12 cellular contexts compared by ENCODE assay signal in the genomic region with DNA sequence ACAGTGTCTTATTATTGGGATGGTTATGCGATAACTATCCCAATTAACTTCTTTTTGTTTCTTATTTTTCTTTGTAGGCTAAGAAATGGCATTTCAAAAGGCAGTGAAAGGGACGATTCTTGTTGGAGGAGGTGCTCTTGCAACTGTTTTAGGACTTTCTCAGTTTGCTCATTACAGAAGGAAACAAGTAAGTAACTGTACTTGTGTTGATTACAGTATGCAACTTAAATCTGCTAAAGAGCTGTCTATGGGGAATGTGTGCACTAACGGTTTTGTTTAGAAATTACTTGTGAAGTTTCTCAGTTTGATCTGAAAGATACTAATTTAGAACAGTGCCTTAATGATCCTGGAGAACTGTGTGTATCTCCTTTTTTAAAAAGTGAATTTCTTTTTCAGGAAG. TPM values are rescaled to one million over a fixed set of nuclear protein-coding genes. Genes with fewer than 3 reads are reported as not detected.
DNase-seq lines count a peak whose midpoint lies in the region; ATAC-seq, FAIRE-seq and TF ChIP-seq lines count a peak whose summit lies in the region.
"Had no signal": no experiment of that assay in that cellular context is flagged by ENCODE, and none has a peak within 500 bp of the region (broad histone marks: within the 10 kb centered on the region; RNA-seq: fewer than 3 reads in every experiment).

No MANE protein-coding gene starts in this region.

- H3K27me3 ChIP-seq in esophagus squamous epithelium (no peaks in the 10 kb centered on the region), right lobe of liver (no peaks in the 10 kb centered on the region)

- H3K27ac Mint-ChIP-seq in T-helper 17 cell, result no peak overlapping the region
- H3K27ac Mint-ChIP-seq: activated naive CD4-positive, alpha-beta T cell treated with anti-CD3 and anti-CD28 coated beads, Interleukin-2, amount 50 U/mL, for 24 hours had no signal

- peaks cover 19% of the 10 kb centered on the region for H3K4me1 Mint-ChIP-seq in T-helper 17 cell

- H3K4me1 ChIP-seq in esophagus squamous epithelium (peaks cover 0 to 70% (median 27%) of the 10 kb centered on the region in 3 donors), right lobe of liver (no peaks in the 10 kb centered on the region)

- TF ChIP-seq CTCF in GM12864 (IDR thresholded peaks at IDR 0.05; ENCODE audit: low read depth, low read length, missing control alignments), result no peak
- TF ChIP-seq CTCF in esophagus squamous epithelium (IDR thresholded peaks at IDR 0.05), result no peak
- no peak for TF ChIP-seq CTCF in right lobe of liver (IDR thresholded peaks at IDR 0.05)

- 50 to 53% methylated on average over 3 of the region's 3 CpGs for WGBS in esophagus squamous epithelium, 2 donors
- 78% methylated on average over 3 of the region's 3 CpGs for WGBS in right lobe of liver (ENCODE audit: insufficient coverage, low coverage, low lambda C conversion rate, missing lambda C conversion rate)

- H3K9me3 ChIP-seq in esophagus squamous epithelium (no peaks in the 10 kb centered on the region), right lobe of liver (no peaks in the 10 kb centered on the region), T-helper 17 cell (ENCODE audit: control insufficient read depth, low read length, poor library complexity, severe bottlenecking) (no peaks in the 10 kb centered on the region)

- DNase-seq in GM12864 (ENCODE audit: low read depth) (peak; percentile 21), esophagus squamous epithelium (lab: John Stamatoyannopoulos, UW) (no peak), HTR-8/SVneo (ENCODE audit: insufficient read length, low spot score) (no peak), right lobe of liver (no peak), T-helper 17 cell (no peak)
- DNase-seq: activated CD4-positive, alpha-beta T cell treated with anti-CD3 and anti-CD28 coated beads for 1 hour; Right ventricle myocardium superior; stimulated activated CD4-positive, alpha-beta T cell treated with anti-CD3 and anti-CD28 coated beads, Interleukin-12 subunit alpha, Interleukin-12 subunit beta, amount 100 ng/mL, for 4 hours had no signal

- no peaks in the 10 kb centered on the region for H3K27me3 Mint-ChIP-seq in T-helper 17 cell
- H3K27me3 Mint-ChIP-seq: activated naive CD4-positive, alpha-beta T cell treated with anti-CD3 and anti-CD28 coated beads, Interleukin-2, amount 50 U/mL, for 24 hours had no signal

- peak; percentile 53 for ATAC-seq in GM21576 (IDR thresholded peaks at IDR 0.05; ENCODE audit: unreplicated experiment)
- peak; percentile 45 for ATAC-seq in HG03520 (IDR thresholded peaks at IDR 0.05; ENCODE audit: unreplicated experiment)
- ATAC-seq in right lobe of liver, result no peak
- ATAC-seq in GM19455 (IDR thresholded peaks at IDR 0.05; ENCODE audit: unreplicated experiment), result no peak
- ATAC-seq in T-helper 17 cell, result no peak

- H3K36me3 ChIP-seq in esophagus squamous epithelium (peaks cover 0 to 13% (median 0%) of the 10 kb centered on the region in 3 donors), right lobe of liver (no peaks in the 10 kb centered on the region)

- intact Hi-C loops in esophagus squamous epithelium (cut with DNase I) (no loop called here), right lobe of liver (cut with DNase I) (no loop called here)

- H3K4me3 Mint-ChIP-seq in T-helper 17 cell, result no peak overlapping the region
- H3K4me3 Mint-ChIP-seq: activated naive CD4-positive, alpha-beta T cell treated with anti-CD3 and anti-CD28 coated beads, Interleukin-2, amount 50 U/mL, for 24 hours had no signal

- H3K4me3 ChIP-seq in GM12864 (ENCODE audit: low read depth, low read length), result no peak overlapping the region
- no peak overlapping the region for H3K4me3 ChIP-seq in esophagus squamous epithelium
- H3K4me3 ChIP-seq in right lobe of liver, result no peak overlapping the region

- no peak for TF ChIP-seq POLR2A in esophagus squamous epithelium (IDR thresholded peaks at IDR 0.05)
- TF ChIP-seq POLR2A in right lobe of liver (IDR thresholded peaks at IDR 0.05), result no peak

- H3K36me3 Mint-ChIP-seq in T-helper 17 cell (ENCODE audit: low read depth), result peaks cover 6% of the 10 kb centered on the region

- no peak for FAIRE-seq in HTR-8/SVneo (lab: Jason Lieb, UNC)

- peak overlapping the region; percentile 60 to 70 (median 65) for H3K27ac ChIP-seq in esophagus squamous epithelium
- H3K27ac ChIP-seq in right lobe of liver, result no peak overlapping the region

RNA-seq across cellular contexts. Expression of a gene that starts 39.8 kb away (rescaled TPM):
- total RNA-seq in esophagus squamous epithelium (100 to 1,000 TPM in 2 of 4 donors, 10 to 100 TPM in 2; 67.3 to 160 (median 89.7) TPM), right lobe of liver (1 to 10 TPM; 3.2 to 8.8 (median 4.8) TPM), T-helper 17 cell (10 to 100 TPM in 1 of 2 donors, 1 to 10 TPM in 1; 9.8 to 12.7 TPM)

Comparison
In these comparisons a context has a peak if more than half of its experiments do, and no peak if none do; other contexts are left out.
1. ATAC-seq: peak in GM21576 (single experiment) and HG03520 (single experiment); none in right lobe of liver (0 of 4), GM19455 (single experiment) and T-helper 17 cell (single experiment).
2. H3K27ac ChIP-seq: peak in esophagus squamous epithelium (4 of 4); none in right lobe of liver (0 of 3).
3. RNA of a gene that starts 39.8 kb away (total RNA-seq): 67.3 to 160 TPM in esophagus squamous epithelium; 9.8 to 12.7 TPM in T-helper 17 cell and 3.2 to 8.8 TPM in right lobe of liver; every median in the first group is over 4 times any median in the second.